23 cellular contexts compared by ENCODE assay signal in genomic region chr15:42358141-42358540, GRCh38.
"Had no signal": no experiment of that assay in that cellular context is flagged by ENCODE, and none has a peak within 500 bp of the region (broad histone marks: within the 10 kb centered on the region; RNA-seq: fewer than 3 reads in every experiment).

No MANE protein-coding gene starts in this region.

- H3K27ac ChIP-seq: epithelial cell of prostate, esophagus muscularis mucosa, gastroesophageal sphincter, lower lobe of right lung, neural progenitor cell, pancreas, right lobe of liver, spleen, stomach, thoracic aorta, transverse colon had no signal

- H3K4me2 ChIP-seq: neural progenitor cell had no signal

- H3K4me1 ChIP-seq: esophagus muscularis mucosa, gastroesophageal sphincter, left ventricle myocardium inferior, lower lobe of right lung, neural progenitor cell, pancreas, right lobe of liver, stomach, transverse colon had no signal

- H3K9ac ChIP-seq: neural progenitor cell had no signal

- H3K9me3 ChIP-seq: esophagus muscularis mucosa, gastroesophageal sphincter, left ventricle myocardium inferior, lower lobe of right lung, pancreas, right lobe of liver, spleen, stomach, thoracic aorta, transverse colon had no signal

- FAIRE-seq: colon, keratinocyte, pancreas had no signal

- H3K36me3 ChIP-seq: neural progenitor cell had no signal

- ATAC-seq: effector memory CD8-positive, alpha-beta T cell; gastroesophageal sphincter; lower lobe of right lung; natural killer cell; pancreas; right lobe of liver; stimulated activated memory B cell treated with anti-CD40 and anti-IgM and Interleukin-4, amounts not matched to agents 10 μg/mL and 1 μg/mL and 100 μg/mL, for 72 hours had no signal

- DNase-seq: effector memory CD8-positive, alpha-beta T cell; immature natural killer cell; left ventricle myocardium inferior; lower lobe of right lung; natural killer cell; occipital lobe; pancreas; right lobe of liver; spleen; stimulated activated CD4-positive, alpha-beta T cell treated with anti-CD3 and anti-CD28 coated beads, Interleukin-15, amount 100 ng/mL, for 24 hours; stimulated activated CD4-positive, alpha-beta T cell treated with anti-CD3 and anti-CD28 coated beads, Interleukin-1b, Interleukin-23, amount 100 ng/mL, for 48 hours; stimulated activated CD4-positive, alpha-beta T cell treated with anti-CD3 and anti-CD28 coated beads, Interleukin-4, amount 100 ng/mL, for 24 hours; stomach; substantia nigra; transverse colon had no signal

- H3K27me3 ChIP-seq: esophagus muscularis mucosa, gastroesophageal sphincter, neural progenitor cell, pancreas, right lobe of liver, spleen, stomach, transverse colon had no signal

- H3K4me3 ChIP-seq: esophagus muscularis mucosa, gastroesophageal sphincter, left ventricle myocardium inferior, lower lobe of right lung, neural progenitor cell, pancreas, right lobe of liver, spleen, stomach, thoracic aorta, transverse colon had no signal

- H2AFZ ChIP-seq: neural progenitor cell had no signal
